18 cellular contexts compared by ENCODE assay signal in genomic region chr10:109887272-109887671, GRCh38. TPM values are rescaled to one million over a fixed set of nuclear protein-coding genes. Genes with fewer than 3 reads are reported as not detected.
DNase-seq lines count a peak whose midpoint lies in the region; ATAC-seq, FAIRE-seq and TF ChIP-seq lines count a peak whose summit lies in the region.
"Had no signal": no experiment of that assay in that cellular context is flagged by ENCODE, and none has a peak within 500 bp of the region (broad histone marks: within the 10 kb centered on the region; RNA-seq: fewer than 3 reads in every experiment).

No MANE protein-coding gene starts in this region.

- FAIRE-seq in astrocyte (lab: Jason Lieb, UNC), result no peak

- H3K4me3 Mint-ChIP-seq in activated naive CD4-positive, alpha-beta T cell treated with anti-CD3 and anti-CD28 coated beads, Interleukin-2, amount 10 ng/mL, durations not matched to agents 7 days and 5 days, result no peak overlapping the region
- peak overlapping the region; percentile 35 for H3K4me3 Mint-ChIP-seq in astrocyte (ENCODE audit: unreplicated experiment)
- H3K4me3 Mint-ChIP-seq: activated CD4-positive, alpha-beta memory T cell treated with anti-CD3 and anti-CD28 coated beads, Interleukin-2, amount 10 ng/mL, durations not matched to agents 7 days and 5 days had no signal

- TF ChIP-seq POLR2A in thyroid gland (IDR thresholded peaks at IDR 0.05), result peak in 1 of 2 donors; percentile 22

- H3K4me1 ChIP-seq in astrocyte (ENCODE audit: insufficient read depth, low read length) (peaks cover 45% of the 10 kb centered on the region), thyroid gland (peaks cover 39 to 54% of the 10 kb centered on the region in 2 donors)

- H3K79me2 ChIP-seq in astrocyte (ENCODE audit: insufficient read depth, low read length), result no peaks in the 10 kb centered on the region

- H3K36me3 Mint-ChIP-seq in activated naive CD4-positive, alpha-beta T cell treated with anti-CD3 and anti-CD28 coated beads, Interleukin-2, amount 50 U/mL, for 72 hours, result peaks cover 16 to 20% of the 10 kb centered on the region in 2 donors
- H3K36me3 Mint-ChIP-seq in activated naive CD4-positive, alpha-beta T cell treated with anti-CD3 and anti-CD28 coated beads, Interleukin-2, amount 10 ng/mL, durations not matched to agents 7 days and 5 days, result peaks cover 64% of the 10 kb centered on the region
- peaks cover 29% of the 10 kb centered on the region for H3K36me3 Mint-ChIP-seq in astrocyte (ENCODE audit: low read depth, unreplicated experiment)

- 51 to 58% methylated on average over 5 of the region's 5 CpGs for WGBS in thyroid gland, 2 donors

- H3K4me1 Mint-ChIP-seq in activated naive CD4-positive, alpha-beta T cell treated with anti-CD3 and anti-CD28 coated beads, Interleukin-2, amount 10 ng/mL, durations not matched to agents 7 days and 5 days, result peaks cover 21% of the 10 kb centered on the region
- H3K4me1 Mint-ChIP-seq in astrocyte (ENCODE audit: low read depth, unreplicated experiment), result peaks cover 70% of the 10 kb centered on the region

- H3K4me2 ChIP-seq in astrocyte (ENCODE audit: low read length), result peak overlapping the region; percentile 16

- no peak for TF ChIP-seq CTCF in astrocyte (IDR thresholded peaks at IDR 0.05; ENCODE audit: insufficient read depth, low read depth, low read length)
- TF ChIP-seq CTCF in thyroid gland (IDR thresholded peaks at IDR 0.05), result no peak

- H3K9me3 Mint-ChIP-seq in activated naive CD4-positive, alpha-beta T cell treated with anti-CD3 and anti-CD28 coated beads, Interleukin-2, amount 50 U/mL, for 72 hours, result no peaks in the 10 kb centered on the region
- H3K9me3 Mint-ChIP-seq in activated naive CD4-positive, alpha-beta T cell treated with anti-CD3 and anti-CD28 coated beads, Interleukin-2, amount 10 ng/mL, durations not matched to agents 7 days and 5 days, result no peaks in the 10 kb centered on the region
- H3K9me3 Mint-ChIP-seq in astrocyte (ENCODE audit: unreplicated experiment), result no peaks in the 10 kb centered on the region
- H3K9me3 Mint-ChIP-seq: activated CD4-positive, alpha-beta memory T cell treated with anti-CD3 and anti-CD28 coated beads, Interleukin-2, amount 10 ng/mL, durations not matched to agents 7 days and 5 days had no signal

- CTCF ChIA-PET in activated naive CD4-positive, alpha-beta T cell treated with anti-CD3 and anti-CD28 coated beads, Interleukin-2, amount 10 ng/mL, durations not matched to agents 7 days and 5 days (lab: Charles Lee), result interaction anchor here (1.2 kb wide), 1 partner anchor 90 kb away, joined by 3 read pairs; no protein-coding TSS in a partner anchor

- ATAC-seq in activated naive CD4-positive, alpha-beta T cell treated with anti-CD3 and anti-CD28 coated beads, Interleukin-2, amount 50 U/mL, for 72 hours, result no peak
- ATAC-seq: mucosa of descending colon had no signal

- H3K4me3 ChIP-seq in astrocyte (ENCODE audit: insufficient read depth, low read depth, low read length), result no peak overlapping the region
- H3K4me3 ChIP-seq in thyroid gland (replicated peaks in 1 of 3), result no peak overlapping the region
- H3K4me3 ChIP-seq: mucosa of descending colon, uterus had no signal

- no peak overlapping the region for H3K9ac ChIP-seq in astrocyte (ENCODE audit: low read length)

- H3K36me3 ChIP-seq in astrocyte (ENCODE audit: insufficient read depth, low read length) (peaks cover 17% of the 10 kb centered on the region), thyroid gland (peaks cover 2 to 3% of the 10 kb centered on the region in 2 donors)
- H3K36me3 ChIP-seq: uterus had no signal

- no peak for DNase-seq in activated naive CD4-positive, alpha-beta T cell treated with anti-CD3 and anti-CD28 coated beads, Interleukin-2, amount 50 U/mL, for 72 hours (ENCODE audit: low spot score in 2 of 2)
- no peak for DNase-seq in activated naive CD4-positive, alpha-beta T cell treated with anti-CD3 and anti-CD28 coated beads, Interleukin-2, amount 10 ng/mL, durations not matched to agents 7 days and 5 days
- DNase-seq in astrocyte (ENCODE audit: low read depth) (peak; percentile 22), left kidney (ENCODE audit: low read depth, low spot score) (peak; percentile 79), thyroid gland (peak; percentile 87 to 90), 8988T (no peak), NCI-H2029 (lab: John Stamatoyannopoulos, UW) (no peak), NCI-H69 (lab: John Stamatoyannopoulos, UW) (no peak)
- DNase-seq: activated CD4-positive, alpha-beta memory T cell treated with anti-CD3 and anti-CD28 coated beads, Interleukin-2, amount 10 ng/mL, durations not matched to agents 7 days and 5 days; activated effector memory CD4-positive, alpha-beta T cell treated with Interleukin-2 at 50 U/mL for 16 hours; COR-L47; hippocampal formation; KBM-7; mucosa of descending colon; NCI-H1092; posterior cingulate gyrus; stimulated activated naive CD4-positive, alpha-beta T cell treated with Interleukin-2 at 50 U/mL for 16 hours; uterus had no signal

- peak overlapping the region; percentile 27 to 56 for H3K27ac Mint-ChIP-seq in activated naive CD4-positive, alpha-beta T cell treated with anti-CD3 and anti-CD28 coated beads, Interleukin-2, amount 50 U/mL, for 72 hours
- H3K27ac Mint-ChIP-seq in activated naive CD4-positive, alpha-beta T cell treated with anti-CD3 and anti-CD28 coated beads, Interleukin-2, amount 10 ng/mL, durations not matched to agents 7 days and 5 days, result no peak overlapping the region
- H3K27ac Mint-ChIP-seq in astrocyte (ENCODE audit: unreplicated experiment), result peak overlapping the region; percentile 88

- H3K9me3 ChIP-seq in astrocyte (ENCODE audit: insufficient read depth, low read depth, low read length), result no peaks in the 10 kb centered on the region
- no peaks in the 10 kb centered on the region for H3K9me3 ChIP-seq in thyroid gland
- H3K9me3 ChIP-seq: mucosa of descending colon, uterus had no signal

- H3K27me3 ChIP-seq in astrocyte (ENCODE audit: insufficient read depth, low read length), result no peaks in the 10 kb centered on the region
- H3K27me3 ChIP-seq in thyroid gland, result no peaks in the 10 kb centered on the region
- H3K27me3 ChIP-seq: uterus had no signal

- no peak overlapping the region for H2AFZ ChIP-seq in astrocyte (ENCODE audit: low read depth, low read length)

- H3K27ac ChIP-seq in astrocyte (ENCODE audit: low read depth, low read length), result no peak overlapping the region
- peak overlapping the region; percentile 64 to 89 (median 85) for H3K27ac ChIP-seq in thyroid gland

- no peaks in the 10 kb centered on the region for H3K27me3 Mint-ChIP-seq in activated naive CD4-positive, alpha-beta T cell treated with anti-CD3 and anti-CD28 coated beads, Interleukin-2, amount 10 ng/mL, durations not matched to agents 7 days and 5 days
- no peaks in the 10 kb centered on the region for H3K27me3 Mint-ChIP-seq in astrocyte (ENCODE audit: low read depth, unreplicated experiment)
- H3K27me3 Mint-ChIP-seq: activated CD4-positive, alpha-beta memory T cell treated with anti-CD3 and anti-CD28 coated beads, Interleukin-2, amount 10 ng/mL, durations not matched to agents 7 days and 5 days had no signal

- intact Hi-C loops in thyroid gland (cut with DNase I), result loop anchor here (5.0 to 10.0 kb wide), 2 partner anchors 250 to 398 kb away; no protein-coding TSS in a partner anchor

- no peaks in the 10 kb centered on the region for H4K20me1 ChIP-seq in astrocyte (ENCODE audit: insufficient read depth, low read length)

RNA-seq across cellular contexts. Expression of gene XPNPEP1, which starts 36.0 kb away (rescaled TPM):
- total RNA-seq in activated naive CD4-positive, alpha-beta T cell treated with anti-CD3 and anti-CD28 coated beads, Interleukin-2, amount 50 U/mL, for 72 hours, result 100 to 1,000 TPM in 1 of 2 donors, 10 to 100 TPM in 1; 77.9 to 118 TPM
- total RNA-seq in astrocyte (100 and 104 TPM in 2 replicates), thyroid gland (10 to 100 TPM; 72.7 to 89.0 (median 84.0) TPM)

Comparison
In these comparisons a context has a peak if more than half of its experiments do, and no peak if none do; other contexts are left out.
1. DNase-seq: peak in astrocyte (single experiment), left kidney (single experiment) and thyroid gland (2 of 2); none in activated naive CD4-positive, alpha-beta T cell treated with anti-CD3 and anti-CD28 coated beads, Interleukin-2, amount 50 U/mL, for 72 hours (0 of 2), activated naive CD4-positive, alpha-beta T cell treated with anti-CD3 and anti-CD28 coated beads, Interleukin-2, amount 10 ng/mL, durations not matched to agents 7 days and 5 days (single experiment), 8988T (single experiment), NCI-H2029 (single experiment) and NCI-H69 (single experiment).